23 cellular contexts compared by ENCODE assay signal in genomic region chr5:174731214-174732039, GRCh38. TPM values are rescaled to one million over a fixed set of nuclear protein-coding genes. Genes with fewer than 3 reads are reported as not detected.
DNase-seq lines count a peak whose midpoint lies in the region; ATAC-seq, FAIRE-seq and TF ChIP-seq lines count a peak whose summit lies in the region.
"Had no signal": no experiment of that assay in that cellular context is flagged by ENCODE, and none has a peak within 500 bp of the region (broad histone marks: within the 10 kb centered on the region; RNA-seq: fewer than 3 reads in every experiment).

No MANE protein-coding gene starts in this region.

- H3K9me1 ChIP-seq in endothelial cell of umbilical vein (replicated peaks; ENCODE audit: control insufficient read depth, extremely low read depth, insufficient read depth, low read length), result no peaks in the 10 kb centered on the region

- no peaks in the 10 kb centered on the region for H3F3A ChIP-seq in neural cell (ENCODE audit: insufficient read depth, low read length, poor library complexity, severe bottlenecking)

- H3K4me3 Mint-ChIP-seq in activated T-cell treated with anti-CD3 and anti-CD28 coated beads, Interleukin-2, amount 50 U/mL, for 24 hours, result no peak overlapping the region
- H3K4me3 Mint-ChIP-seq in natural killer cell, result no peak overlapping the region
- H3K4me3 Mint-ChIP-seq: activated naive CD4-positive, alpha-beta T cell treated with anti-CD3 and anti-CD28 coated beads, Interleukin-2, amount 10 ng/mL, durations not matched to agents 7 days and 5 days had no signal

- H3K36me3 ChIP-seq in ES-I3 (ENCODE audit: insufficient read depth, low read length) (no peaks in the 10 kb centered on the region), NT2/D1 (ENCODE audit: insufficient read depth, insufficient read length, low read length) (peaks cover 31% of the 10 kb centered on the region), endothelial cell of umbilical vein (ENCODE audit: control insufficient read depth in 2 of 2, extremely low read depth in 1 of 2, insufficient read depth in 2 of 2, low read length in 2 of 2) (no peaks in the 10 kb centered on the region), neural cell (ENCODE audit: insufficient read depth, low read length) (no peaks in the 10 kb centered on the region)
- H3K36me3 ChIP-seq: BE2C had no signal

- intact Hi-C loops in endothelial cell of umbilical vein (cut with micrococcal nuclease) (no loop called here), natural killer cell (cut with micrococcal nuclease) (no loop called here)

- POLR2A ChIA-PET in endothelial cell of umbilical vein (lab: Charles Lee), result no interaction called here

- H3K27me3 Mint-ChIP-seq in activated T-cell treated with anti-CD3 and anti-CD28 coated beads, Interleukin-2, amount 50 U/mL, for 24 hours, result peaks cover 95% of the 10 kb centered on the region
- H3K27me3 Mint-ChIP-seq in natural killer cell (ENCODE audit: low read depth in 2 of 2), result peaks cover 65 to 95% of the 10 kb centered on the region in 2 donors

- peak overlapping the region; percentile 32 for H3K4me3 ChIP-seq in NT2/D1 (ENCODE audit: insufficient read length, low read depth)
- no peak overlapping the region for H3K4me3 ChIP-seq in endothelial cell of umbilical vein (replicated peaks in 1 of 3; ENCODE audit: insufficient read depth in 1 of 3, low read depth in 1 of 3, low read length in 3 of 3)
- H3K4me3 ChIP-seq in neural cell (ENCODE audit: low read length), result peak overlapping the region; percentile 4
- H3K4me3 ChIP-seq: A549 had no signal

- TF ChIP-seq EP300 in neural cell (conservative IDR thresholded peaks at IDR 0.05; ENCODE audit: poor library complexity, severe bottlenecking), result no peak

- DNase-seq in NT2/D1 (ENCODE audit: low read depth, low spot score), result no peak
- DNase-seq in endothelial cell of umbilical vein (ENCODE audit: low read depth, low spot score), result no peak
- DNase-seq in activated T-cell treated with anti-CD3 and anti-CD28 coated beads, Interleukin-2, amount 50 U/mL, for 24 hours, result no peak
- no peak for DNase-seq in natural killer cell
- DNase-seq: activated CD8-positive, alpha-beta memory T cell treated with anti-CD3 and anti-CD28 coated beads for 24 hours; activated naive CD4-positive, alpha-beta T cell treated with anti-CD3 and anti-CD28 coated beads, Interleukin-2, amount 10 ng/mL, durations not matched to agents 7 days and 5 days; BE2C; Caco-2; central memory CD4-positive, alpha-beta T cell; erythroblast; foreskin fibroblast; Kasumi-1; kidney; mammary epithelial cell; NCI-H1048; NCI-H2029; NCI-H446 treated with DMSO at 0.1 percent for 48 hours; SHP77 had no signal

- H3K27ac ChIP-seq in endothelial cell of umbilical vein (ENCODE audit: insufficient read depth, low read depth, low read length) (no peak overlapping the region), neural cell (ENCODE audit: low read length) (no peak overlapping the region)
- H3K27ac ChIP-seq: A549 had no signal

- H3K27ac Mint-ChIP-seq in activated T-cell treated with anti-CD3 and anti-CD28 coated beads, Interleukin-2, amount 50 U/mL, for 24 hours, result no peak overlapping the region
- H3K27ac Mint-ChIP-seq in natural killer cell, result no peak overlapping the region

- peak overlapping the region; percentile 53; the same call in 1 of the 2 replicates for H3K9ac ChIP-seq in ES-I3 (ENCODE audit: low read depth, low read length)
- H3K9ac ChIP-seq in NT2/D1 (ENCODE audit: insufficient read length, low read depth), result peak overlapping the region; percentile 61
- no peak overlapping the region for H3K9ac ChIP-seq in endothelial cell of umbilical vein (replicated peaks; ENCODE audit: extremely low read depth, insufficient read depth, low read length)
- no peak overlapping the region for H3K9ac ChIP-seq in neural cell (ENCODE audit: low read length)

- no peaks in the 10 kb centered on the region for H3K36me3 Mint-ChIP-seq in activated T-cell treated with anti-CD3 and anti-CD28 coated beads, Interleukin-2, amount 50 U/mL, for 24 hours (ENCODE audit: low read depth)
- no peaks in the 10 kb centered on the region for H3K36me3 Mint-ChIP-seq in natural killer cell

- H3K4me2 ChIP-seq in endothelial cell of umbilical vein (ENCODE audit: insufficient read depth, low read length) (no peak overlapping the region), neural cell (ENCODE audit: low read length) (no peak overlapping the region)
- H3K4me2 ChIP-seq: A549 had no signal

- no peak for FAIRE-seq in endothelial cell of umbilical vein (lab: Jason Lieb, UNC)
- FAIRE-seq: A549, kidney had no signal

- ATAC-seq in GM19328 (IDR thresholded peaks at IDR 0.05; ENCODE audit: unreplicated experiment), result no peak
- no peak for ATAC-seq in HG02840 (IDR thresholded peaks at IDR 0.05; ENCODE audit: low FRiP score, unreplicated experiment)
- ATAC-seq in natural killer cell, result no peak
- ATAC-seq: A549 had no signal

- no peak overlapping the region for H2AFZ ChIP-seq in endothelial cell of umbilical vein (ENCODE audit: low read depth, low read length)
- no peak overlapping the region for H2AFZ ChIP-seq in neural cell (ENCODE audit: low read depth, low read length)

- no peaks in the 10 kb centered on the region for H3K9me3 Mint-ChIP-seq in activated T-cell treated with anti-CD3 and anti-CD28 coated beads, Interleukin-2, amount 50 U/mL, for 24 hours
- no peaks in the 10 kb centered on the region for H3K9me3 Mint-ChIP-seq in natural killer cell
- H3K9me3 Mint-ChIP-seq: activated naive CD4-positive, alpha-beta T cell treated with anti-CD3 and anti-CD28 coated beads, Interleukin-2, amount 10 ng/mL, durations not matched to agents 7 days and 5 days had no signal

- no peaks in the 10 kb centered on the region for H3K79me2 ChIP-seq in endothelial cell of umbilical vein (ENCODE audit: control insufficient read depth, insufficient read depth, low read length)
- H3K79me2 ChIP-seq in neural cell (replicated peaks; ENCODE audit: insufficient read depth, low read length), result no peaks in the 10 kb centered on the region

- H3K9me2 ChIP-seq in neural cell (ENCODE audit: insufficient read depth, low read length), result no peaks in the 10 kb centered on the region

- CTCF ChIA-PET in endothelial cell of umbilical vein (lab: Charles Lee), result interaction anchor here (1.4 kb wide), 1 partner anchor 12 kb away, joined by 5 read pairs; no protein-coding TSS in a partner anchor

- H3K4me1 ChIP-seq in ES-I3 (ENCODE audit: insufficient read depth, low read length) (peaks cover 32% of the 10 kb centered on the region), NT2/D1 (ENCODE audit: insufficient read depth, insufficient read length) (no peaks in the 10 kb centered on the region), endothelial cell of umbilical vein (ENCODE audit: control insufficient read depth, extremely low read depth, insufficient read depth, low read length) (no peaks in the 10 kb centered on the region)
- H3K4me1 ChIP-seq: A549 had no signal

- TF ChIP-seq POLR2A in endothelial cell of umbilical vein (IDR thresholded peaks at IDR 0.05; ENCODE audit: low read depth, low read length), result no peak

- TF ChIP-seq CTCF in endothelial cell of umbilical vein (IDR thresholded peaks at IDR 0.05; ENCODE audit: extremely low read depth in 1 of 2, insufficient read depth in 1 of 2, low read depth in 1 of 2, low read length in 2 of 2) (no peak), neural cell (IDR thresholded peaks at IDR 0.05; ENCODE audit: poor library complexity, severe bottlenecking) (no peak), natural killer cell (IDR thresholded peaks at IDR 0.05) (no peak)

- TF ChIP-seq RAD21 in neural cell (conservative IDR thresholded peaks at IDR 0.05), result no peak

- dilution Hi-C loops in endothelial cell of umbilical vein (cut with MboI; ENCODE audit: extremely low pct_ligation_motif_present, low sequenced_read_pairs), result no loop called here

- H3K27me3 ChIP-seq in NT2/D1 (ENCODE audit: insufficient read depth, insufficient read length) (peaks cover 71% of the 10 kb centered on the region), endothelial cell of umbilical vein (ENCODE audit: control insufficient read depth in 2 of 2, insufficient read depth in 2 of 2, low read length in 2 of 2) (peaks cover 20 to 49% of the 10 kb centered on the region in 2 experiments), neural cell (ENCODE audit: insufficient read depth, low read depth, low read length) (peaks cover 100% of the 10 kb centered on the region)

- no peaks in the 10 kb centered on the region for H3K9me3 ChIP-seq in ES-I3 (ENCODE audit: control insufficient read depth, insufficient read depth, low read length)
- no peaks in the 10 kb centered on the region for H3K9me3 ChIP-seq in NT2/D1 (ENCODE audit: insufficient read depth, low read length)
- no peaks in the 10 kb centered on the region for H3K9me3 ChIP-seq in endothelial cell of umbilical vein (replicated peaks; ENCODE audit: control insufficient read depth, insufficient read depth, low read length)
- H3K9me3 ChIP-seq in neural cell (ENCODE audit: low read length), result no peaks in the 10 kb centered on the region
- H3K9me3 ChIP-seq: A549, BE2C, Caco-2 had no signal

- no TSS peak for BruUV-seq in endothelial cell of umbilical vein (replicated peaks; lab: Mats Ljungman, UMichigan)

- H4K20me1 ChIP-seq in endothelial cell of umbilical vein (replicated peaks; ENCODE audit: control insufficient read depth, extremely low read depth, insufficient read depth, low read length) (no peaks in the 10 kb centered on the region), neural cell (ENCODE audit: insufficient read depth) (no peaks in the 10 kb centered on the region)

- H3K4me1 Mint-ChIP-seq in activated T-cell treated with anti-CD3 and anti-CD28 coated beads, Interleukin-2, amount 50 U/mL, for 24 hours (ENCODE audit: low read depth), result peaks cover 4% of the 10 kb centered on the region
- H3K4me1 Mint-ChIP-seq in natural killer cell, result peaks cover 0 to 5% of the 10 kb centered on the region in 2 donors
- H3K4me1 Mint-ChIP-seq: activated naive CD4-positive, alpha-beta T cell treated with anti-CD3 and anti-CD28 coated beads, Interleukin-2, amount 10 ng/mL, durations not matched to agents 7 days and 5 days had no signal

TF ChIP-seq in endothelial cell of umbilical vein, 7 proteins besides CTCF, POLR2A, EP300 and RAD21 (continues in another document):
- TF ChIP-seq EZH2 (IDR thresholded peaks at IDR 0.05; ENCODE audit: borderline replicate concordance, low read depth, low read length, severe bottlenecking), result peak; percentile 60

TF ChIP-seq in neural cell, 6 proteins besides CTCF, POLR2A, EP300 and RAD21 (continues in another document):
- TF ChIP-seq SMC3 (conservative IDR thresholded peaks at IDR 0.05; ENCODE audit: poor library complexity), result no peak

RNA-seq across cellular contexts. Expression of gene MSX2, which starts 7.0 kb away (rescaled TPM):
- total RNA-seq in endothelial cell of umbilical vein, result not detected in 2 replicates
- polyA plus RNA-seq in endothelial cell of umbilical vein, result not detected in 2 replicates
- not detected in 2 replicates for polyA plus RNA-seq in endothelial cell of umbilical vein (2011; cell fraction: cytosol; rRNA removed)
- polyA plus RNA-seq in endothelial cell of umbilical vein (2011; cell fraction: nucleus; rRNA removed), result not detected in 2 replicates
- polyA plus RNA-seq in endothelial cell of umbilical vein (2012), result not detected in 2 replicates
- not detected in 2 replicates for polyA minus RNA-seq in endothelial cell of umbilical vein
- polyA minus RNA-seq in endothelial cell of umbilical vein (2011; cell fraction: cytosol; rRNA and poly(A)+ RNA removed), result 0.41 TPM
- polyA minus RNA-seq in endothelial cell of umbilical vein (2011; cell fraction: nucleus; rRNA and poly(A)+ RNA removed), result not detected in 2 replicates
- polyA plus RNA-seq in neural cell, result not detected in 2 replicates
- not detected in 2 replicates for polyA minus RNA-seq in neural cell
- total RNA-seq in natural killer cell, result under 1 TPM in 1 of 3 donors, not detected in 2; 0.40 TPM

Comparison
In these comparisons a context has a peak if more than half of its experiments do, and no peak if none do; other contexts are left out.
1. H3K9ac ChIP-seq: peak in ES-I3 (single experiment) and NT2/D1 (single experiment); none in endothelial cell of umbilical vein (single experiment) and neural cell (single experiment).
2. H3K4me3 ChIP-seq: peak in NT2/D1 (single experiment) and neural cell (single experiment); none in endothelial cell of umbilical vein (0 of 3).